ENCODE assay signal across 23 cellular contexts in the genomic region with DNA sequence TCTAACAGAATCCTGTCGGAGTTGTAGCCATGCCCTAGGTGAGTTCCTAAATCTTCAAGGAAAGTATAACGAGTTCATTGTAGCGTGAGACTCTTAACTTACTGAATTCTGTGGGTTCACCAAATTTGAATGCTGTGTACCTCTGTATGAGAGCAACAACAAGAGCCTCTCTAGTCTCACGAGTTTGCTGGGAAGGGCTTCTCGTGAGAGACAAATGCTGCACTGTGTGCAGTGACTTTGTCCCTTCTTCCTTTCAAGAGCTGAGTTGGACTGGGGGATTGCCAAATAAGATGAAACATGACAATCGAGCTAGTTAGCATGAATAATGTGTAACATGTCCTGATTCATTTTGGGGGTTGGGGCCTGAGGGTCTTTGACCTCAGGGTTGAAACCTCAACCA. TPM values are rescaled to one million over a fixed set of nuclear protein-coding genes. Genes with fewer than 3 reads are reported as not detected.
DNase-seq lines count a peak whose midpoint lies in the region; ATAC-seq and TF ChIP-seq lines count a peak whose summit lies in the region.
"Had no signal": no experiment of that assay in that cellular context is flagged by ENCODE, and none has a peak within 500 bp of the region (broad histone marks: within the 10 kb centered on the region; RNA-seq: fewer than 3 reads in every experiment).

No MANE protein-coding gene starts in this region.

- H3K4me3 ChIP-seq in heart right ventricle (no peak overlapping the region), neuronal stem cell (ENCODE audit: low read length in 2 of 2) (no peak overlapping the region)
- H3K4me3 ChIP-seq: BLaER1 treated with 17β-estradiol and CSF1 and Interleukin-3, amounts not matched to agents 10 nM and 100 nM; colonic mucosa had no signal

- no peak overlapping the region for H3K9ac ChIP-seq in neuronal stem cell (ENCODE audit: low read depth, low read length, poor library complexity)
- H3K9ac ChIP-seq: BLaER1 treated with 17β-estradiol and CSF1 and Interleukin-3, amounts not matched to agents 10 nM and 100 nM had no signal

- no peak overlapping the region for H4K8ac ChIP-seq in neuronal stem cell (ENCODE audit: low read depth, low read length)

- no peak for DNase-seq in activated naive CD8-positive, alpha-beta T cell treated with anti-CD3 and anti-CD28 coated beads, Interleukin-2, amount 50 U/mL, for 24 hours
- DNase-seq in heart right ventricle (no peak), neuronal stem cell (ENCODE audit: low spot score) (no peak), NCI-H1048 (lab: John Stamatoyannopoulos, UW) (no peak)
- DNase-seq: activated effector memory CD4-positive, alpha-beta T cell treated with Interleukin-2 at 50 U/mL for 16 hours; amniotic stem cell; colonic mucosa; DMS 273 treated with DMSO at 0.1 percent for 48 hours; GOT3; immature natural killer cell; IMR-90; NCI-H2029; SHP77 treated with DMSO at 0.1 percent for 48 hours; stimulated activated CD4-positive, alpha-beta T cell treated with anti-CD3 and anti-CD28 coated beads, Interleukin-2, amount 100 ng/mL, for 48 hours had no signal

- peak overlapping the region; percentile 67 for H2AFZ ChIP-seq in neuronal stem cell (ENCODE audit: low read length)

- no peak overlapping the region for H2BK5ac ChIP-seq in neuronal stem cell (ENCODE audit: low read length)

- H2BK12ac ChIP-seq in neuronal stem cell (ENCODE audit: low read length), result no peak overlapping the region

- H3K4me2 ChIP-seq in neuronal stem cell (ENCODE audit: insufficient read depth, low read length, poor library complexity, severe bottlenecking), result no peak overlapping the region
- H3K4me2 ChIP-seq: BLaER1 treated with 17β-estradiol and CSF1 and Interleukin-3, amounts not matched to agents 10 nM and 100 nM had no signal

- peaks cover 0 to 29% (median 0%) of the 10 kb centered on the region in 9 donors for H3K36me3 ChIP-seq in heart right ventricle
- no peaks in the 10 kb centered on the region for H3K36me3 ChIP-seq in neuronal stem cell (replicated peaks in 1 of 2; ENCODE audit: control insufficient read depth in 2 of 2, insufficient read depth in 2 of 2, low read length in 2 of 2)
- H3K36me3 ChIP-seq: colonic mucosa had no signal

- peaks cover 0 to 52% (median 22%) of the 10 kb centered on the region in 9 donors for H3K4me1 ChIP-seq in heart right ventricle
- peaks cover 4 to 9% of the 10 kb centered on the region in 2 donors for H3K4me1 ChIP-seq in neuronal stem cell (ENCODE audit: control insufficient read depth in 2 of 2, insufficient read depth in 1 of 2, low read depth in 1 of 2, low read length in 2 of 2)
- H3K4me1 ChIP-seq: colonic mucosa had no signal

- 64 to 70% methylated on average over 6 of the region's 6 CpGs for WGBS in heart right ventricle, 2 donors
- no CpG with 5 or more reads among the region's 6 CpGs for WGBS in neuronal stem cell (ENCODE audit: extremely low coverage in 2 of 2, insufficient read length in 2 of 2, insufficient replicate concordance in 1 of 2), 2 donors

- no peak for TF ChIP-seq CTCF in heart right ventricle (IDR thresholded peaks at IDR 0.05)

- H3K27ac Mint-ChIP-seq in activated naive CD8-positive, alpha-beta T cell, result peak overlapping the region; percentile 54
- H3K27ac Mint-ChIP-seq in activated naive CD8-positive, alpha-beta T cell treated with anti-CD3 and anti-CD28 coated beads, Interleukin-2, amount 50 U/mL, for 24 hours, result no peak overlapping the region
- H3K27ac Mint-ChIP-seq: memory B cell; T-helper 2 cell treated with Interferon-gamma antibody and Interleukin-4, amounts not matched to agents 5 μg/mL and 100 μg/mL, for 36 hours; type B pancreatic cell had no signal

- no peak overlapping the region for H3K23ac ChIP-seq in neuronal stem cell (ENCODE audit: low read depth, low read length, poor library complexity)

- H3K9me3 ChIP-seq in heart right ventricle, result no peaks in the 10 kb centered on the region
- no peaks in the 10 kb centered on the region for H3K9me3 ChIP-seq in neuronal stem cell (replicated peaks in 1 of 2; ENCODE audit: control insufficient read depth in 2 of 2, insufficient read depth in 1 of 2, low read depth in 1 of 2, low read length in 2 of 2)
- H3K9me3 ChIP-seq: colonic mucosa had no signal

- no peaks in the 10 kb centered on the region for H3K79me1 ChIP-seq in neuronal stem cell (ENCODE audit: low read depth, low read length)

- no peak overlapping the region for H3K14ac ChIP-seq in neuronal stem cell (ENCODE audit: low read length)

- no peak overlapping the region for H3K18ac ChIP-seq in neuronal stem cell (ENCODE audit: low read length)

- peaks cover 17% of the 10 kb centered on the region for H3K36me3 Mint-ChIP-seq in activated naive CD8-positive, alpha-beta T cell
- peaks cover 11% of the 10 kb centered on the region for H3K36me3 Mint-ChIP-seq in activated naive CD8-positive, alpha-beta T cell treated with anti-CD3 and anti-CD28 coated beads, Interleukin-2, amount 50 U/mL, for 24 hours (ENCODE audit: low read depth)

- H4K91ac ChIP-seq in neuronal stem cell (ENCODE audit: low read depth, low read length, poor library complexity), result no peak overlapping the region

- no peak for ATAC-seq in activated naive CD8-positive, alpha-beta T cell treated with anti-CD3 and anti-CD28 coated beads, Interleukin-2, amount 50 U/mL, for 24 hours
- ATAC-seq in heart right ventricle (peak in 2 of 8 donors; percentile 41 to 76), HG03139 (IDR thresholded peaks at IDR 0.05; ENCODE audit: unreplicated experiment) (no peak), GM18868 (IDR thresholded peaks at IDR 0.05; ENCODE audit: unreplicated experiment) (no peak)

- intact Hi-C loops in heart right ventricle (cut with DNase I), result no loop called here

- H3K4me3 Mint-ChIP-seq in activated naive CD8-positive, alpha-beta T cell, result no peak overlapping the region
- H3K4me3 Mint-ChIP-seq in activated naive CD8-positive, alpha-beta T cell treated with anti-CD3 and anti-CD28 coated beads, Interleukin-2, amount 50 U/mL, for 24 hours, result no peak overlapping the region
- H3K4me3 Mint-ChIP-seq: immature natural killer cell; memory B cell; T-helper 2 cell treated with Interferon-gamma antibody and Interleukin-4, amounts not matched to agents 5 μg/mL and 100 μg/mL, for 36 hours; type B pancreatic cell had no signal

- H2BK120ac ChIP-seq in neuronal stem cell (ENCODE audit: low read depth, low read length), result no peak overlapping the region

- no peaks in the 10 kb centered on the region for H3K27me3 Mint-ChIP-seq in activated naive CD8-positive, alpha-beta T cell
- no peaks in the 10 kb centered on the region for H3K27me3 Mint-ChIP-seq in activated naive CD8-positive, alpha-beta T cell treated with anti-CD3 and anti-CD28 coated beads, Interleukin-2, amount 50 U/mL, for 24 hours
- H3K27me3 Mint-ChIP-seq: memory B cell, type B pancreatic cell had no signal

- H3K27me3 ChIP-seq in heart right ventricle (no peaks in the 10 kb centered on the region), neuronal stem cell (ENCODE audit: control insufficient read depth in 3 of 3, insufficient read depth in 3 of 3, low read depth in 1 of 3, low read length in 3 of 3) (no peaks in the 10 kb centered on the region)
- H3K27me3 ChIP-seq: BLaER1 treated with 17β-estradiol and CSF1 and Interleukin-3, amounts not matched to agents 10 nM and 100 nM; colonic mucosa had no signal

- no peak overlapping the region for H2AK5ac ChIP-seq in neuronal stem cell (ENCODE audit: low read depth, low read length)

- H3K4me1 Mint-ChIP-seq in activated naive CD8-positive, alpha-beta T cell (ENCODE audit: low read depth), result peaks cover 12% of the 10 kb centered on the region
- H3K4me1 Mint-ChIP-seq in activated naive CD8-positive, alpha-beta T cell treated with anti-CD3 and anti-CD28 coated beads, Interleukin-2, amount 50 U/mL, for 24 hours, result peaks cover 13% of the 10 kb centered on the region

- no peaks in the 10 kb centered on the region for H3K9me3 Mint-ChIP-seq in activated naive CD8-positive, alpha-beta T cell (ENCODE audit: low read depth)
- no peaks in the 10 kb centered on the region for H3K9me3 Mint-ChIP-seq in activated naive CD8-positive, alpha-beta T cell treated with anti-CD3 and anti-CD28 coated beads, Interleukin-2, amount 50 U/mL, for 24 hours
- H3K9me3 Mint-ChIP-seq: immature natural killer cell; memory B cell; T-helper 2 cell treated with Interferon-gamma antibody and Interleukin-4, amounts not matched to agents 5 μg/mL and 100 μg/mL, for 36 hours had no signal

- H2BK15ac ChIP-seq in neuronal stem cell (ENCODE audit: low read length), result no peak overlapping the region

- H3K4ac ChIP-seq in neuronal stem cell (ENCODE audit: low read length), result no peak overlapping the region

- H3K27ac ChIP-seq in heart right ventricle (peak overlapping the region in 7 of 10 donors; percentile 2 to 64 (median 44)), neuronal stem cell (replicated peaks; ENCODE audit: low read length) (peak overlapping the region; percentile 5), temporal lobe (ENCODE audit: low read depth, low read length) (peak overlapping the region; percentile 92)
- H3K27ac ChIP-seq: 22Rv1; BLaER1 treated with 17β-estradiol and CSF1 and Interleukin-3, amounts not matched to agents 10 nM and 100 nM; colonic mucosa had no signal

RNA-seq across cellular contexts. Expression of a gene that starts 32.2 kb away (rescaled TPM):
- 100 to 1,000 TPM in 1 of 10 donors, 10 to 100 TPM in 9; 81.7 to 104 (median 87.8) TPM for total RNA-seq in heart right ventricle
- 10 to 100 TPM; 11.4 to 24.8 TPM for polyA plus RNA-seq in heart right ventricle
- 7.6 TPM for polyA plus RNA-seq in neuronal stem cell (2013, experiment 1 of 2)
- polyA plus RNA-seq in neuronal stem cell (2013, experiment 2 of 2), result 7.5 TPM
- 14.5 TPM for total RNA-seq in temporal lobe

Comparison
In these comparisons a context has a peak if more than half of its experiments do, and no peak if none do; other contexts are left out.
1. H3K27ac ChIP-seq: peak in every context shown above with its lines; median percentile 92 in temporal lobe; 44 in heart right ventricle; 5 in neuronal stem cell.